ENCODE assay signal across 8 cellular contexts in genomic region chr3:133384331-133385027, GRCh38. TPM values are rescaled to one million over a fixed set of nuclear protein-coding genes. Genes with fewer than 3 reads are reported as not detected.
DNase-seq lines count a peak whose midpoint lies in the region; ATAC-seq and TF ChIP-seq lines count a peak whose summit lies in the region.

No MANE protein-coding gene starts in this region.

- TF ChIP-seq EP300 in transverse colon (IDR thresholded peaks at IDR 0.05; ENCODE audit: low read depth), result no peak

- peak; percentile 76 for ATAC-seq in RWPE2 (ENCODE audit: low read depth)
- no peak for ATAC-seq in activated CD4-positive, CD25-positive, alpha-beta regulatory T cell treated with anti-CD3 and anti-CD28 coated beads, Interleukin-2, amount 50 U/mL, for 24 hours

- H3K9me3 ChIP-seq in RWPE2 (ENCODE audit: severe bottlenecking) (no peaks in the 10 kb centered on the region), endocrine pancreas (ENCODE audit: control insufficient read depth, low read length) (no peaks in the 10 kb centered on the region), transverse colon (no peaks in the 10 kb centered on the region)

- TF ChIP-seq CTCF in GM06990 (IDR thresholded peaks at IDR 0.05; ENCODE audit: insufficient read depth, low read length, poor library complexity, severe bottlenecking), result peak; percentile 92
- peak; percentile 85 for TF ChIP-seq CTCF in RWPE2 (IDR thresholded peaks at IDR 0.05; ENCODE audit: poor library complexity, severe bottlenecking)
- peak; percentile 43 to 53 (median 46) for TF ChIP-seq CTCF in transverse colon (IDR thresholded peaks at IDR 0.05)

- intact Hi-C loops in transverse colon (cut with DNase I; ENCODE audit: low total_unique reads), result no loop called here

- H3K27me3 ChIP-seq in GM06990 (replicated peaks; ENCODE audit: control insufficient read depth, insufficient read depth, low read length) (no peaks in the 10 kb centered on the region; the same call in 1 of the 2 replicates), RWPE2 (ENCODE audit: insufficient read depth, poor library complexity, severe bottlenecking) (peaks cover 11% of the 10 kb centered on the region), endocrine pancreas (ENCODE audit: control insufficient read depth, insufficient read depth, low read length) (no peaks in the 10 kb centered on the region), transverse colon (no peaks in the 10 kb centered on the region)

- no peak for TF ChIP-seq POLR2A in transverse colon (IDR thresholded peaks at IDR 0.05)

- H3K36me3 ChIP-seq in GM06990 (ENCODE audit: control insufficient read depth, insufficient read depth, low read length) (no peaks in the 10 kb centered on the region), RWPE2 (ENCODE audit: low read depth) (no peaks in the 10 kb centered on the region), endocrine pancreas (ENCODE audit: control insufficient read depth, insufficient read depth, low read length) (peaks cover 2% of the 10 kb centered on the region), transverse colon (no peaks in the 10 kb centered on the region)

- H3K27ac ChIP-seq in RWPE2 (ENCODE audit: poor library complexity, severe bottlenecking) (no peak overlapping the region), transverse colon (no peak overlapping the region)

- 29% methylated on average over 12 of the region's 13 CpGs; no CpG with 5 or more reads in 1 of the 2 donors for WGBS in transverse colon (ENCODE audit: low coverage in 1 of 2), 2 donors

- H3K4me3 ChIP-seq in GM06990 (replicated peaks; ENCODE audit: low read depth, low read length) (no peak overlapping the region), RWPE2 (ENCODE audit: severe bottlenecking) (no peak overlapping the region), endocrine pancreas (ENCODE audit: control insufficient read depth, insufficient read depth, low read length) (no peak overlapping the region), transverse colon (no peak overlapping the region)

- in situ Hi-C loops in transverse colon (cut with MboI; ENCODE audit: low pct_ligation_motif_present in 1 of 4, low pct_unique_long_range_greater_than_20kb in 1 of 4, low sequenced_read_pairs in 3 of 4), result loop anchor here in 3 of 4 donors (10.0 to 25.0 kb wide), 3 partner anchors 347 to 650 kb away; partner anchors contain the start of gene TMEM108 (in 3 of the 3)

- DNase-seq in GM06990 (ENCODE audit: extremely low read depth, insufficient read length) (peak; percentile 24), H4 (ENCODE audit: low spot score) (peak; percentile 55), MV-4-11 (lab: John Stamatoyannopoulos, UW) (peak; percentile 9), RWPE2 (ENCODE audit: low spot score) (no peak), medulla oblongata (ENCODE audit: extremely low spot score) (peak; percentile 78), transverse colon (peak; percentile 25)

- peak overlapping the region; percentile 14 for H3K9ac ChIP-seq in endocrine pancreas (ENCODE audit: control insufficient read depth, insufficient read depth, low read length)

- H3K4me1 ChIP-seq in RWPE2 (ENCODE audit: insufficient read depth, poor library complexity, severe bottlenecking) (peaks cover 4% of the 10 kb centered on the region), endocrine pancreas (ENCODE audit: control insufficient read depth, insufficient read depth, low read length) (no peaks in the 10 kb centered on the region), transverse colon (no peaks in the 10 kb centered on the region)

RNA-seq across cellular contexts. Expression of gene BFSP2, which starts 15.4 kb away (rescaled TPM):
- total RNA-seq in H4 (2014; rRNA removed; shearing (Covaris generic)), result not detected in 2 replicates
- total RNA-seq in transverse colon, result not detected
